ENCODE assay signal across 11 cellular contexts in the genomic region with DNA sequence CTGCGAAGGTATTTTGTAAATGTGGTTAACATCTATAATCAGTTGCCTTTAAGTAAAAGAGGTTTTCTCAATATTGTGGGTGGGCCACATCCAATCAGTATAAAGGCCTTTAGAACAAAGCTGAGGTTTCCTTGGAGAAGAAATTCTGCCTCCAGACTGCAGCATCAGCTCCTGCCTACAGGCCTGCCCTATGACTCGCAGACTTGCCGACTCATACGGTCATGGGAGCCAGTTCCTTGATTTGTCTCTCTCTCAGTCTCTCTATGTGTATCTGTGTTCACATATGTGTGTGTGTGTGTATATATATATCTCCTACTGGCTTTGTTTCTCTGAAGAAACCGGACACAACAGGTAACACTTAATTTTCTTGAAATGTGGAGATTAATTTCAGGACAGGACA. TPM values are rescaled to one million over a fixed set of nuclear protein-coding genes. Genes with fewer than 3 reads are reported as not detected.
A peak's percentile ranks its signal among the peaks of the same experiment; 100 is the strongest.
DNase-seq lines count a peak whose midpoint lies in the region; ATAC-seq and TF ChIP-seq lines count a peak whose summit lies in the region.
"Had no signal": no experiment of that assay in that cellular context is flagged by ENCODE, and none has a peak within 500 bp of the region (broad histone marks: within the 10 kb centered on the region; RNA-seq: fewer than 3 reads in every experiment).

No MANE protein-coding gene starts in this region.

- ATAC-seq in RWPE2 (ENCODE audit: low read depth): peak; percentile 94
- ATAC-seq: T-helper 17 cell had no signal

- H3K27ac Mint-ChIP-seq in activated naive CD4-positive, alpha-beta T cell treated with anti-CD3 and anti-CD28 coated beads, Interleukin-2, amount 10 ng/mL, durations not matched to agents 7 days and 5 days: no peak overlapping the region
- H3K27ac Mint-ChIP-seq: activated naive CD8-positive, alpha-beta T cell; T-helper 17 cell had no signal

- CTCF ChIA-PET in activated naive CD4-positive, alpha-beta T cell treated with anti-CD3 and anti-CD28 coated beads, Interleukin-2, amount 10 ng/mL, durations not matched to agents 7 days and 5 days (lab: Charles Lee): no interaction called here

- H3K27me3 Mint-ChIP-seq in activated naive CD4-positive, alpha-beta T cell treated with anti-CD3 and anti-CD28 coated beads, Interleukin-2, amount 10 ng/mL, durations not matched to agents 7 days and 5 days: no peaks in the 10 kb centered on the region
- H3K27me3 Mint-ChIP-seq: activated naive CD8-positive, alpha-beta T cell; T-helper 17 cell had no signal

- peaks cover 4% of the 10 kb centered on the region for H3K36me3 Mint-ChIP-seq in activated naive CD4-positive, alpha-beta T cell treated with anti-CD3 and anti-CD28 coated beads, Interleukin-2, amount 10 ng/mL, durations not matched to agents 7 days and 5 days

- no peaks in the 10 kb centered on the region for H3K9me3 ChIP-seq in RWPE2 (ENCODE audit: severe bottlenecking)

- no peaks in the 10 kb centered on the region for H3K9me3 Mint-ChIP-seq in activated naive CD4-positive, alpha-beta T cell treated with anti-CD3 and anti-CD28 coated beads, Interleukin-2, amount 10 ng/mL, durations not matched to agents 7 days and 5 days

- H3K36me3 ChIP-seq in RWPE2 (ENCODE audit: low read depth) (peaks cover 8% of the 10 kb centered on the region; the same call in 1 of the 2 replicates), H7 (replicated peaks; ENCODE audit: control insufficient read depth, insufficient read depth, low read length) (no peaks in the 10 kb centered on the region; the same call in 1 of the 2 replicates)

- no peak overlapping the region for H3K4me3 ChIP-seq in RWPE2 (ENCODE audit: severe bottlenecking)
- no peak overlapping the region for H3K4me3 ChIP-seq in H7 (ENCODE audit: insufficient read depth, low read depth, low read length)

- H3K4me3 Mint-ChIP-seq in activated naive CD4-positive, alpha-beta T cell treated with anti-CD3 and anti-CD28 coated beads, Interleukin-2, amount 10 ng/mL, durations not matched to agents 7 days and 5 days: no peak overlapping the region
- H3K4me3 Mint-ChIP-seq: activated naive CD8-positive, alpha-beta T cell; T-helper 17 cell had no signal

- DNase-seq in activated naive CD4-positive, alpha-beta T cell treated with anti-CD3 and anti-CD28 coated beads, Interleukin-2, amount 50 U/mL, for 16 hours: peak; percentile 28
- DNase-seq in activated naive CD4-positive, alpha-beta T cell treated with anti-CD3 and anti-CD28 coated beads, Interleukin-2, amount 10 ng/mL, durations not matched to agents 7 days and 5 days: no peak
- no peak for DNase-seq in RWPE2 (ENCODE audit: low spot score)
- DNase-seq in fibroblast of peridontal ligament (ENCODE audit: extremely low read depth): peak; percentile 68
- DNase-seq in stimulated activated CD4-positive, alpha-beta T cell treated with anti-CD3 and anti-CD28 coated beads, Interleukin-4, amount 100 ng/mL, for 24 hours: peak; percentile 10
- no peak for DNase-seq in inferior parietal cortex (ENCODE audit: extremely low spot score)
- DNase-seq in H7: no peak
- no peak for DNase-seq in activated effector memory CD4-positive, alpha-beta T cell treated with Interleukin-2 at 50 U/mL for 16 hours
- DNase-seq: T-helper 17 cell had no signal

- H3K4me1 Mint-ChIP-seq in activated naive CD4-positive, alpha-beta T cell treated with anti-CD3 and anti-CD28 coated beads, Interleukin-2, amount 10 ng/mL, durations not matched to agents 7 days and 5 days: no peaks in the 10 kb centered on the region
- H3K4me1 Mint-ChIP-seq: T-helper 17 cell had no signal

- no peaks in the 10 kb centered on the region for H3K27me3 ChIP-seq in RWPE2 (ENCODE audit: insufficient read depth, poor library complexity, severe bottlenecking)
- H3K27me3 ChIP-seq in H7 (ENCODE audit: control insufficient read depth, insufficient read depth, low read length): no peaks in the 10 kb centered on the region

- no peak overlapping the region for H3K27ac ChIP-seq in RWPE2 (ENCODE audit: poor library complexity, severe bottlenecking)
- H3K27ac ChIP-seq: C4-2B had no signal

- no peaks in the 10 kb centered on the region for H3K4me1 ChIP-seq in RWPE2 (ENCODE audit: insufficient read depth, poor library complexity, severe bottlenecking)

- no peak for TF ChIP-seq CTCF in RWPE2 (IDR thresholded peaks at IDR 0.05; ENCODE audit: poor library complexity, severe bottlenecking)

RNA-seq across cellular contexts. Expression of a gene that starts 45.3 kb away (rescaled TPM):
- total RNA-seq in H7 (2014; rRNA removed; shearing (Covaris generic)): 6.7 and 7.1 TPM in 2 replicates

Comparison
In these comparisons a context has a peak if more than half of its experiments do, and no peak if none do; other contexts are left out.
1. DNase-seq: peak in activated naive CD4-positive, alpha-beta T cell treated with anti-CD3 and anti-CD28 coated beads, Interleukin-2, amount 50 U/mL, for 16 hours (single experiment), fibroblast of peridontal ligament (single experiment) and stimulated activated CD4-positive, alpha-beta T cell treated with anti-CD3 and anti-CD28 coated beads, Interleukin-4, amount 100 ng/mL, for 24 hours (single experiment); none in activated naive CD4-positive, alpha-beta T cell treated with anti-CD3 and anti-CD28 coated beads, Interleukin-2, amount 10 ng/mL, durations not matched to agents 7 days and 5 days (single experiment), RWPE2 (single experiment), inferior parietal cortex (single experiment), H7 (single experiment) and activated effector memory CD4-positive, alpha-beta T cell treated with Interleukin-2 at 50 U/mL for 16 hours (single experiment).